13 cellular contexts compared by ENCODE assay signal in genomic region chr2:225400546-225400945, GRCh38. TPM values are rescaled to one million over a fixed set of nuclear protein-coding genes. Genes with fewer than 3 reads are reported as not detected.
DNase-seq lines count a peak whose midpoint lies in the region; ATAC-seq and TF ChIP-seq lines count a peak whose summit lies in the region.
"Had no signal": no experiment of that assay in that cellular context is flagged by ENCODE, and none has a peak within 500 bp of the region (broad histone marks: within the 10 kb centered on the region; RNA-seq: fewer than 3 reads in every experiment).

No MANE protein-coding gene starts in this region.

- peaks cover 44% of the 10 kb centered on the region for H3K79me2 ChIP-seq in neural cell (replicated peaks; ENCODE audit: insufficient read depth, low read length)

- no peaks in the 10 kb centered on the region for H3K9me3 Mint-ChIP-seq in brain
- no peaks in the 10 kb centered on the region for H3K9me3 Mint-ChIP-seq in activated CD4-positive, alpha-beta T cell treated with anti-CD3 and anti-CD28 coated beads, Interleukin-2, amount 10 ng/mL, durations not matched to agents 7 days and 5 days

- no peaks in the 10 kb centered on the region for H3K27me3 ChIP-seq in neural cell (ENCODE audit: insufficient read depth, low read depth, low read length)
- H3K27me3 ChIP-seq: SJSA1 had no signal

- H3K9me3 ChIP-seq in neural cell (ENCODE audit: low read length): no peaks in the 10 kb centered on the region
- H3K9me3 ChIP-seq: HAP-1, SJSA1 had no signal

- POLR2A ChIA-PET in activated CD4-positive, alpha-beta T cell treated with anti-CD3 and anti-CD28 coated beads, Interleukin-2, amount 10 ng/mL, durations not matched to agents 7 days and 5 days (lab: Charles Lee): no interaction called here

- CTCF ChIA-PET in activated CD4-positive, alpha-beta T cell treated with anti-CD3 and anti-CD28 coated beads, Interleukin-2, amount 10 ng/mL, durations not matched to agents 7 days and 5 days (lab: Charles Lee): no interaction called here

- H3K27ac ChIP-seq in neural cell (ENCODE audit: low read length): peak overlapping the region; percentile 99
- H3K27ac ChIP-seq: C4-2B, PC-9, SJSA1 had no signal

- H3K9ac ChIP-seq in neural cell (ENCODE audit: low read length): peak overlapping the region; percentile 90

- H3K36me3 ChIP-seq in neural cell (ENCODE audit: insufficient read depth, low read length): no peaks in the 10 kb centered on the region
- H3K36me3 ChIP-seq: HAP-1, SJSA1 had no signal

- H3K4me1 Mint-ChIP-seq in brain: peaks cover 62% of the 10 kb centered on the region
- H3K4me1 Mint-ChIP-seq in activated CD4-positive, alpha-beta T cell treated with anti-CD3 and anti-CD28 coated beads, Interleukin-2, amount 10 ng/mL, durations not matched to agents 7 days and 5 days: no peaks in the 10 kb centered on the region

- TF ChIP-seq CTCF in brain (conservative IDR thresholded peaks at IDR 0.05): no peak
- no peak for TF ChIP-seq CTCF in neural cell (IDR thresholded peaks at IDR 0.05; ENCODE audit: poor library complexity, severe bottlenecking)

- in situ Hi-C loops in ACHN (cut with HindIII; ENCODE audit: low pct_ligation_motif_present, low pct_unique_long_range_greater_than_20kb, low sequenced_read_pairs): no loop called here

- H4K20me1 ChIP-seq in neural cell (ENCODE audit: insufficient read depth): no peaks in the 10 kb centered on the region

- peak overlapping the region; percentile 86 for H2AFZ ChIP-seq in neural cell (ENCODE audit: low read depth, low read length)
- H2AFZ ChIP-seq: PC-9 had no signal

- peak; percentile 0 for TF ChIP-seq RAD21 in neural cell (conservative IDR thresholded peaks at IDR 0.05)

- H3K4me2 ChIP-seq in neural cell (ENCODE audit: low read length): peak overlapping the region; percentile 96
- H3K4me2 ChIP-seq: PC-9 had no signal

- H3K36me3 Mint-ChIP-seq in brain: no peaks in the 10 kb centered on the region
- H3K36me3 Mint-ChIP-seq in activated CD4-positive, alpha-beta T cell treated with anti-CD3 and anti-CD28 coated beads, Interleukin-2, amount 10 ng/mL, durations not matched to agents 7 days and 5 days (ENCODE audit: low read depth): no peaks in the 10 kb centered on the region

- DNase-seq in NCI-H1417 (lab: John Stamatoyannopoulos, UW) (peak in 2 of 3 experiments; percentile 4 to 77), NCI-H1417 treated with DMSO at 0.1 percent for 48 hours (lab: John Stamatoyannopoulos, UW) (no peak), NCI-H2227 treated with DMSO at 0.1 percent for 48 hours (lab: John Stamatoyannopoulos, UW) (peak; percentile 47), ACHN (no peak)
- DNase-seq in activated CD4-positive, alpha-beta T cell treated with anti-CD3 and anti-CD28 coated beads, Interleukin-2, amount 10 ng/mL, durations not matched to agents 7 days and 5 days: no peak
- DNase-seq: SW 1271 had no signal

- peak overlapping the region; percentile 71 to 89 (median 87) for H3K4me3 Mint-ChIP-seq in brain
- no peak overlapping the region for H3K4me3 Mint-ChIP-seq in activated CD4-positive, alpha-beta T cell treated with anti-CD3 and anti-CD28 coated beads, Interleukin-2, amount 10 ng/mL, durations not matched to agents 7 days and 5 days

- peak overlapping the region; percentile 91 to 100 (median 98) for H3K27ac Mint-ChIP-seq in brain
- H3K27ac Mint-ChIP-seq in activated CD4-positive, alpha-beta T cell treated with anti-CD3 and anti-CD28 coated beads, Interleukin-2, amount 10 ng/mL, durations not matched to agents 7 days and 5 days: no peak overlapping the region

- no peaks in the 10 kb centered on the region for H3K9me2 ChIP-seq in neural cell (ENCODE audit: insufficient read depth, low read length)

- H3K4me3 ChIP-seq in neural cell (ENCODE audit: low read length): peak overlapping the region; percentile 67
- H3K4me3 ChIP-seq: HAP-1, PC-9, SJSA1 had no signal

- H3F3A ChIP-seq in neural cell (ENCODE audit: insufficient read depth, low read length, poor library complexity, severe bottlenecking): peaks cover 5% of the 10 kb centered on the region

- no peak for ATAC-seq in HG03280 (IDR thresholded peaks at IDR 0.05; ENCODE audit: unreplicated experiment)

- no peaks in the 10 kb centered on the region for H3K27me3 Mint-ChIP-seq in brain
- H3K27me3 Mint-ChIP-seq in activated CD4-positive, alpha-beta T cell treated with anti-CD3 and anti-CD28 coated beads, Interleukin-2, amount 10 ng/mL, durations not matched to agents 7 days and 5 days: peaks cover 15% of the 10 kb centered on the region

- TF ChIP-seq EP300 in neural cell (conservative IDR thresholded peaks at IDR 0.05; ENCODE audit: poor library complexity, severe bottlenecking): no peak

TF ChIP-seq in neural cell, 6 proteins besides CTCF, POLR2A, EP300 and RAD21:
- TF ChIP-seq TAF1 (IDR thresholded peaks at IDR 0.05; ENCODE audit: low read depth) (no peak), EZH2 (IDR thresholded peaks at IDR 0.05; ENCODE audit: borderline replicate concordance, insufficient read depth, low read length, poor library complexity, severe bottlenecking) (no peak), MXI1 (conservative IDR thresholded peaks at IDR 0.05; ENCODE audit: poor library complexity, severe bottlenecking) (no peak), SMC3 (conservative IDR thresholded peaks at IDR 0.05; ENCODE audit: poor library complexity) (no peak), POLR2AphosphoS5 (IDR thresholded peaks at IDR 0.05) (no peak)
- TF ChIP-seq, protein P1, sequence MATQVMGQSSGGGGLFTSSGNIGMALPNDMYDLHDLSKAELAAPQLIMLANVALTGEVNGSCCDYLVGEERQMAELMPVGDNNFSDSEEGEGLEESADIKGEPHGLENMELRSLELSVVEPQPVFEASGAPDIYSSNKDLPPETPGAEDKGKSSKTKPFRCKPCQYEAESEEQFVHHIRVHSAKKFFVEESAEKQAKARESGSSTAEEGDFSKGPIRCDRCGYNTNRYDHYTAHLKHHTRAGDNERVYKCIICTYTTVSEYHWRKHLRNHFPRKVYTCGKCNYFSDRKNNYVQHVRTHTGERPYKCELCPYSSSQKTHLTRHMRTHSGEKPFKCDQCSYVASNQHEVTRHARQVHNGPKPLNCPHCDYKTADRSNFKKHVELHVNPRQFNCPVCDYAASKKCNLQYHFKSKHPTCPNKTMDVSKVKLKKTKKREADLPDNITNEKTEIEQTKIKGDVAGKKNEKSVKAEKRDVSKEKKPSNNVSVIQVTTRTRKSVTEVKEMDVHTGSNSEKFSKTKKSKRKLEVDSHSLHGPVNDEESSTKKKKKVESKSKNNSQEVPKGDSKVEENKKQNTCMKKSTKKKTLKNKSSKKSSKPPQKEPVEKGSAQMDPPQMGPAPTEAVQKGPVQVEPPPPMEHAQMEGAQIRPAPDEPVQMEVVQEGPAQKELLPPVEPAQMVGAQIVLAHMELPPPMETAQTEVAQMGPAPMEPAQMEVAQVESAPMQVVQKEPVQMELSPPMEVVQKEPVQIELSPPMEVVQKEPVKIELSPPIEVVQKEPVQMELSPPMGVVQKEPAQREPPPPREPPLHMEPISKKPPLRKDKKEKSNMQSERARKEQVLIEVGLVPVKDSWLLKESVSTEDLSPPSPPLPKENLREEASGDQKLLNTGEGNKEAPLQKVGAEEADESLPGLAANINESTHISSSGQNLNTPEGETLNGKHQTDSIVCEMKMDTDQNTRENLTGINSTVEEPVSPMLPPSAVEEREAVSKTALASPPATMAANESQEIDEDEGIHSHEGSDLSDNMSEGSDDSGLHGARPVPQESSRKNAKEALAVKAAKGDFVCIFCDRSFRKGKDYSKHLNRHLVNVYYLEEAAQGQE (IDR thresholded peaks at IDR 0.05; ENCODE audit: borderline replicate concordance): no peak
TF ChIP-seq in neural cell: peak in this region for 0.

RNA-seq across cellular contexts. Expression of gene NYAP2, which starts 1.0 kb away (rescaled TPM):
- polyA plus RNA-seq in brain (ENCODE audit: insufficient read depth, low read depth, low replicate concordance): 0.20 TPM
- 0.98 and 1.1 TPM in 2 replicates for polyA plus RNA-seq in neural cell
- polyA minus RNA-seq in neural cell: 10.5 and 12.8 TPM in 2 replicates
- not detected for total RNA-seq in activated CD4-positive, alpha-beta T cell treated with anti-CD3 and anti-CD28 coated beads, Interleukin-2, amount 10 ng/mL, durations not matched to agents 7 days and 5 days
- total RNA-seq: SJSA1 had no signal

Comparison
In these comparisons a context has a peak if more than half of its experiments do, and no peak if none do; other contexts are left out.
1. DNase-seq: peak in NCI-H1417 (2 of 3) and NCI-H2227 treated with DMSO at 0.1 percent for 48 hours (single experiment); none in NCI-H1417 treated with DMSO at 0.1 percent for 48 hours (single experiment), ACHN (single experiment) and activated CD4-positive, alpha-beta T cell treated with anti-CD3 and anti-CD28 coated beads, Interleukin-2, amount 10 ng/mL, durations not matched to agents 7 days and 5 days (single experiment).